ENCODE assay signal across 8 cellular contexts in the genomic region with DNA sequence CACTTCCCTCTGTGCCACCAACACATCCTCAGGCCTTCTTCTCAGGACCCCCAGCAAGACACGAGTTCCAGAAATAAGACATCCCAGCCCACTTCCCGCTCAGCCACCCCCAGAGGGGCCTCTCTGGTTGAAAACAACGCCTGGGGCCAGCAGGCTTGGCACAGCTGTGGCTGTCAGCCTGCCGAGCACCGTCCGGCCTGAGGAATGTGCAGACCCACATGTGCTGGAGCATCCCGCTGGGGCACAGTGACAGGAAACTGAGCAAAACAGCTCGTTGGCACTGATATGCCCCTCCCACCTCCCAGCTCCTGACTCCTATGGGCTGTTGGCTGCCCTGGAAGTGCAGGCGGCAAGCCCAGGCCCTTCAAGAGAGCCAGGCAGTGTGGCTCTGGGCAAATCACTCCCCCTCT. TPM values are rescaled to one million over a fixed set of nuclear protein-coding genes. Genes with fewer than 3 reads are reported as not detected.
DNase-seq lines count a peak whose midpoint lies in the region; ATAC-seq and TF ChIP-seq lines count a peak whose summit lies in the region.

No MANE protein-coding gene starts in this region.

- H3K4me3 Mint-ChIP-seq in Caco-2 (ENCODE audit: unreplicated experiment) = peak overlapping the region; percentile 82
- peak overlapping the region; percentile 88 to 91 for H3K4me3 Mint-ChIP-seq in stimulated activated naive B cell treated with anti-CD40 and anti-IgM and Interleukin-4, amounts not matched to agents 10 μg/mL and 1 μg/mL and 100 μg/mL, for 72 hours

- in situ Hi-C loops in astrocyte of the cerebellum (cut with HindIII; ENCODE audit: low sequenced_read_pairs) = no loop called here

- H3K4me1 Mint-ChIP-seq in Caco-2 (ENCODE audit: low read depth, unreplicated experiment) = peaks cover 7% of the 10 kb centered on the region
- peaks cover 56 to 85% of the 10 kb centered on the region in 2 donors for H3K4me1 Mint-ChIP-seq in stimulated activated naive B cell treated with anti-CD40 and anti-IgM and Interleukin-4, amounts not matched to agents 10 μg/mL and 1 μg/mL and 100 μg/mL, for 72 hours

- CTCF ChIA-PET in Caco-2 (lab: Charles Lee) = interaction anchor here (0.6 to 2.3 kb wide), 3 partner anchors 12 to 267 kb away, joined by 3 to 23 read pairs (median 3); no protein-coding TSS in a partner anchor

- no peaks in the 10 kb centered on the region for H3K27me3 Mint-ChIP-seq in Caco-2 (ENCODE audit: insufficient read depth, unreplicated experiment)
- no peaks in the 10 kb centered on the region for H3K27me3 Mint-ChIP-seq in stimulated activated naive B cell treated with anti-CD40 and anti-IgM and Interleukin-4, amounts not matched to agents 10 μg/mL and 1 μg/mL and 100 μg/mL, for 72 hours

- H3K4me1 ChIP-seq in Caco-2 = peaks cover 17% of the 10 kb centered on the region

- TF ChIP-seq CTCF in Caco-2 (IDR thresholded peaks at IDR 0.05; ENCODE audit: insufficient read depth in 1 of 2, low read depth in 1 of 2, low read length in 1 of 2, severe bottlenecking in 1 of 2, unreplicated experiment in 1 of 2) (no peak), astrocyte of the cerebellum (IDR thresholded peaks at IDR 0.05; ENCODE audit: low read depth, low read length, missing control alignments) (no peak), GM10266 (IDR thresholded peaks at IDR 0.05; ENCODE audit: control insufficient read depth, insufficient read depth, low read depth, missing control alignments) (no peak)

- no peaks in the 10 kb centered on the region for H3K27me3 ChIP-seq in Caco-2 (replicated peaks; ENCODE audit: control insufficient read depth, insufficient read depth, low read length)

- no peak for DNase-seq in Caco-2
- DNase-seq in Kasumi-1 (lab: John Stamatoyannopoulos, UW) = peak; percentile 89 to 94
- no peak for DNase-seq in astrocyte of the cerebellum (ENCODE audit: low read depth)
- peak; percentile 84 for DNase-seq in islet precursor cell
- DNase-seq in stimulated activated naive B cell treated with anti-CD40 and anti-IgM and Interleukin-4, amounts not matched to agents 10 μg/mL and 1 μg/mL and 100 μg/mL, for 72 hours = no peak
- DNase-seq in GM10266 (ENCODE audit: extremely low spot score) = no peak

- no peaks in the 10 kb centered on the region for H3K9me3 Mint-ChIP-seq in Caco-2 (ENCODE audit: unreplicated experiment)
- no peaks in the 10 kb centered on the region for H3K9me3 Mint-ChIP-seq in stimulated activated naive B cell treated with anti-CD40 and anti-IgM and Interleukin-4, amounts not matched to agents 10 μg/mL and 1 μg/mL and 100 μg/mL, for 72 hours

- no peaks in the 10 kb centered on the region; the same call in 1 of the 2 replicates for H3K36me3 ChIP-seq in Caco-2 (ENCODE audit: control insufficient read depth, insufficient read depth, low read length)

- intact Hi-C loops in Caco-2 (cut with micrococcal nuclease; ENCODE audit: unreplicated experiment) = no loop called here

- H3K4me3 ChIP-seq in Caco-2 (ENCODE audit: low read depth, low read length) = no peak overlapping the region
- H3K4me3 ChIP-seq in astrocyte of the cerebellum (ENCODE audit: low read depth, low read length) = peak overlapping the region; percentile 7

- no peaks in the 10 kb centered on the region for H3K36me3 Mint-ChIP-seq in Caco-2 (ENCODE audit: insufficient read depth, unreplicated experiment)
- H3K36me3 Mint-ChIP-seq in stimulated activated naive B cell treated with anti-CD40 and anti-IgM and Interleukin-4, amounts not matched to agents 10 μg/mL and 1 μg/mL and 100 μg/mL, for 72 hours = peaks cover 3 to 17% of the 10 kb centered on the region in 2 donors

- no peak overlapping the region for H3K27ac Mint-ChIP-seq in Caco-2 (ENCODE audit: unreplicated experiment)
- H3K27ac Mint-ChIP-seq in stimulated activated naive B cell treated with anti-CD40 and anti-IgM and Interleukin-4, amounts not matched to agents 10 μg/mL and 1 μg/mL and 100 μg/mL, for 72 hours = peak overlapping the region; percentile 84

- no peaks in the 10 kb centered on the region for H3K9me3 ChIP-seq in Caco-2

- POLR2A ChIA-PET in Caco-2 (lab: Charles Lee) = interaction anchor here (0.6 kb wide), 1 partner anchor 148 kb away, joined by 4 read pairs; no protein-coding TSS in a partner anchor

- no TSS peak for BruUV-seq in Caco-2 (replicated peaks; lab: Mats Ljungman, UMichigan)

- ATAC-seq in stimulated activated naive B cell treated with anti-CD40 and anti-IgM and Interleukin-4, amounts not matched to agents 10 μg/mL and 1 μg/mL and 100 μg/mL, for 72 hours (replicated peaks) = no peak
- ATAC-seq in HG03571 (IDR thresholded peaks at IDR 0.05; ENCODE audit: unreplicated experiment) (no peak), HG03025 (IDR thresholded peaks at IDR 0.05; ENCODE audit: low FRiP score, unreplicated experiment) (no peak)

RNA-seq across cellular contexts. Expression of a gene that starts 1.4 kb away (rescaled TPM):
- 19.4 and 21.2 TPM in 2 replicates for total RNA-seq in Caco-2 (2022)

RNA-seq across cellular contexts. Expression of a gene that starts 19.8 kb away (rescaled TPM):
- total RNA-seq in Caco-2 (2022) = 66.2 and 67.8 TPM in 2 replicates

Comparison
In these comparisons a context has a peak if more than half of its experiments do, and no peak if none do; other contexts are left out.
1. DNase-seq: peak in Kasumi-1 (2 of 2) and islet precursor cell (single experiment); none in Caco-2 (0 of 2), astrocyte of the cerebellum (single experiment), stimulated activated naive B cell treated with anti-CD40 and anti-IgM and Interleukin-4, amounts not matched to agents 10 μg/mL and 1 μg/mL and 100 μg/mL, for 72 hours (single experiment) and GM10266 (single experiment).